ENCODE assay signal across 1 cellular context in the genomic region with DNA sequence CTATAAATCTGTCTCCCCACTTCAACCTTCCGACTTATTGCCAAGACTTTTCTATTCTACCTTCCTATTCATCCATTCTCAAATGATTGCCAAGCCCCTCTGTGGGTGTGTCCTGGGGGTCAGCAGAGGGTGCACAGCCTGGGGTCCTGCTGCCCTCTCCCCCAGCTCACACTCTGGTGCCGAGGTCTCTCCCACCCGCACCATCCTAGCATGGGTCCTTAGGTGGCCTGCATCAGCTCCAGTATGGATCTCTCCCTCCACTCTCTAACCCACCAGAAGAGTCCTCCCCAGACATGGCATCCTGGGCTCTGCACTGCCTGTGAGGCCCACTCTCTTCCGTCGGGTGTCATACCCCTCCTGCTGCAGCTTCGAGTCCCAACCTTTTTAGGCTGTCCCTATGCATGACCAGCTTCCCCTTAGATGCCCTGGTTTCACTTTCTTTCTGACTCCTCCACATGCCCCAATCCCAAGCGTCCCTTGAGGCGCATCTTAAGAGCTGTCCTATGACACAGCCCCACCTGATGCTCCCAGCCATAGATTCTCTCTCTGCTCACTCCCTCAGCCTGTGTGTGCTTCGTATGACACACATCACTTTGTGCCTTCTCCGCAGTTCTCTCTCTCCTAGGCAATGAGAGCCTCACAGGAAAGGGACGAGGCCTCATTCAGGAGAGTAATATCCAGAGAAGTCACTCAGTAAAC.
TF ChIP-seq lines count a peak whose summit lies in the region.

No MANE protein-coding gene starts in this region.

TF ChIP-seq in GM12878, 131 proteins besides CTCF, POLR2A, EP300 and RAD21:
- TF ChIP-seq SREBF1 (IDR thresholded peaks at IDR 0.05; ENCODE audit: low read length) (no peak), JUNB (IDR thresholded peaks at IDR 0.05) (peak; percentile 66), POU2F2 (IDR thresholded peaks at IDR 0.05; ENCODE audit: borderline replicate concordance, low read depth, low read length) (0 out of 3 replicates have a peak, but pooled peaks have one; percentile 9), SRF (IDR thresholded peaks at IDR 0.05; ENCODE audit: low read depth in 2 of 2, low read length in 2 of 2) (peak in 1 of 2 experiments; percentile 51; a peak in 1 of 4 replicates), EED (IDR thresholded peaks at IDR 0.05; ENCODE audit: low read depth) (peak; percentile 58; the same call in 1 of the 2 replicates), JUND (IDR thresholded peaks at IDR 0.05; ENCODE audit: low read depth, low read length) (0 out of 2 replicates have a peak, but pooled peaks have one; percentile 26)
- TF ChIP-seq, protein P1, sequence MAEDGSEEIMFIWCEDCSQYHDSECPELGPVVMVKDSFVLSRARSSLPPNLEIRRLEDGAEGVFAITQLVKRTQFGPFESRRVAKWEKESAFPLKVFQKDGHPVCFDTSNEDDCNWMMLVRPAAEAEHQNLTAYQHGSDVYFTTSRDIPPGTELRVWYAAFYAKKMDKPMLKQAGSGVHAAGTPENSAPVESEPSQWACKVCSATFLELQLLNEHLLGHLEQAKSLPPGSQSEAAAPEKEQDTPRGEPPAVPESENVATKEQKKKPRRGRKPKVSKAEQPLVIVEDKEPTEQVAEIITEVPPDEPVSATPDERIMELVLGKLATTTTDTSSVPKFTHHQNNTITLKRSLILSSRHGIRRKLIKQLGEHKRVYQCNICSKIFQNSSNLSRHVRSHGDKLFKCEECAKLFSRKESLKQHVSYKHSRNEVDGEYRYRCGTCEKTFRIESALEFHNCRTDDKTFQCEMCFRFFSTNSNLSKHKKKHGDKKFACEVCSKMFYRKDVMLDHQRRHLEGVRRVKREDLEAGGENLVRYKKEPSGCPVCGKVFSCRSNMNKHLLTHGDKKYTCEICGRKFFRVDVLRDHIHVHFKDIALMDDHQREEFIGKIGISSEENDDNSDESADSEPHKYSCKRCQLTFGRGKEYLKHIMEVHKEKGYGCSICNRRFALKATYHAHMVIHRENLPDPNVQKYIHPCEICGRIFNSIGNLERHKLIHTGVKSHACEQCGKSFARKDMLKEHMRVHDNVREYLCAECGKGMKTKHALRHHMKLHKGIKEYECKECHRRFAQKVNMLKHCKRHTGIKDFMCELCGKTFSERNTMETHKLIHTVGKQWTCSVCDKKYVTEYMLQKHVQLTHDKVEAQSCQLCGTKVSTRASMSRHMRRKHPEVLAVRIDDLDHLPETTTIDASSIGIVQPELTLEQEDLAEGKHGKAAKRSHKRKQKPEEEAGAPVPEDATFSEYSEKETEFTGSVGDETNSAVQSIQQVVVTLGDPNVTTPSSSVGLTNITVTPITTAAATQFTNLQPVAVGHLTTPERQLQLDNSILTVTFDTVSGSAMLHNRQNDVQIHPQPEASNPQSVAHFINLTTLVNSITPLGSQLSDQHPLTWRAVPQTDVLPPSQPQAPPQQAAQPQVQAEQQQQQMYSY (CRISPR knock-in tag; IDR thresholded peaks at IDR 0.05), result no peak
